18 cellular contexts compared by ENCODE assay signal in genomic region chr16:13136896-13137295, GRCh38.
DNase-seq lines count a peak whose midpoint lies in the region; TF ChIP-seq lines count a peak whose summit lies in the region.
"Had no signal": no experiment of that assay in that cellular context is flagged by ENCODE, and none has a peak within 500 bp of the region (broad histone marks: within the 10 kb centered on the region; RNA-seq: fewer than 3 reads in every experiment).

No MANE protein-coding gene starts in this region.

- H3K36me3 ChIP-seq in mammary epithelial cell (ENCODE audit: insufficient read depth, low read length) = no peaks in the 10 kb centered on the region
- H3K36me3 ChIP-seq in right atrium auricular region = no peaks in the 10 kb centered on the region
- H3K36me3 ChIP-seq: BE2C had no signal

- peak overlapping the region; percentile 17 for H3K27ac ChIP-seq in mammary epithelial cell (ENCODE audit: insufficient read depth, low read depth, low read length)
- H3K27ac ChIP-seq in right atrium auricular region = no peak overlapping the region

- intact Hi-C loops in mammary epithelial cell (cut with micrococcal nuclease) = no loop called here

- CTCF ChIA-PET in mammary epithelial cell (lab: Charles Lee; ENCODE audit: low non-redundant PET) (no interaction called here), HEK293T (lab: Yijun Ruan, JAX) (no interaction called here)

- H4K20me1 ChIP-seq in mammary epithelial cell (ENCODE audit: insufficient read depth, low read length) = no peaks in the 10 kb centered on the region

- 2% methylated on average over 3 of the region's 3 CpGs for WGBS in mammary epithelial cell (ENCODE audit: low coverage, missing lambda C conversion rate)

- TF ChIP-seq CTCF in mammary epithelial cell (conservative IDR thresholded peaks at IDR 0.05 in 1 of 2, IDR thresholded peaks at IDR 0.05 in 1 of 2; ENCODE audit: extremely low read depth in 1 of 2, insufficient read depth in 1 of 2, low read depth in 1 of 2, low read length in 2 of 2) (no peak), right atrium auricular region (IDR thresholded peaks at IDR 0.05) (no peak)

- dilution Hi-C loops in mammary epithelial cell (cut with HindIII; ENCODE audit: low sequenced_read_pairs) = no loop called here

- H2AFZ ChIP-seq in mammary epithelial cell (ENCODE audit: low read depth, low read length) = peak overlapping the region; percentile 2

- in situ Hi-C loops in mammary epithelial cell (cut with MboI; ENCODE audit: low sequenced_read_pairs in 2 of 2) = no loop called here

- no TSS peak for BruUV-seq in mammary epithelial cell (replicated peaks; lab: Mats Ljungman, UMichigan)

- H3K4me1 ChIP-seq in mammary epithelial cell (ENCODE audit: insufficient read depth, low read length) = peaks cover 37% of the 10 kb centered on the region
- H3K4me1 ChIP-seq in right atrium auricular region = no peaks in the 10 kb centered on the region
- H3K4me1 ChIP-seq: BE2C had no signal

- H3K9ac ChIP-seq in mammary epithelial cell (ENCODE audit: insufficient read depth, low read length) = no peak overlapping the region

- H3K9me3 ChIP-seq in mammary epithelial cell (replicated peaks; ENCODE audit: insufficient read depth, low read length) = peaks cover 5% of the 10 kb centered on the region
- peaks cover 0 to 3% of the 10 kb centered on the region in 2 donors for H3K9me3 ChIP-seq in right atrium auricular region
- H3K9me3 ChIP-seq: BE2C had no signal

- peaks cover 7% of the 10 kb centered on the region for H3K79me2 ChIP-seq in mammary epithelial cell (ENCODE audit: insufficient read depth, low read length)

- H3K4me2 ChIP-seq in mammary epithelial cell (ENCODE audit: insufficient read depth, low read depth, low read length) = peak overlapping the region; percentile 58

- POLR2A ChIA-PET in HEK293T (lab: Yijun Ruan, JAX) = no interaction called here

- DNase-seq in DMS 273 treated with DMSO at 0.1 percent for 48 hours (lab: John Stamatoyannopoulos, UW) = peak; percentile 59
- DNase-seq in NCI-H446 treated with DMSO at 0.1 percent for 48 hours (lab: John Stamatoyannopoulos, UW) = peak; percentile 76
- peak; percentile 88 for DNase-seq in mammary epithelial cell
- DNase-seq in kidney tubule cell (ENCODE audit: low spot score) = peak; percentile 30
- DNase-seq in SHP77 (lab: John Stamatoyannopoulos, UW) = no peak
- no peak for DNase-seq in right atrium auricular region (ENCODE audit: low spot score)
- no peak for DNase-seq in HEK293T (ENCODE audit: extremely low spot score)
- DNase-seq: ACHN; BE2C; C1 segment of cervical spinal cord; CD4-positive, CD25-positive, alpha-beta regulatory T cell; CD8-positive, alpha-beta memory T cell; COR-L47; DMS153; DMS79; GDM1; GOT3; H7 had no signal

- no peaks in the 10 kb centered on the region for H3K27me3 ChIP-seq in mammary epithelial cell (ENCODE audit: insufficient read depth, low read length)
- no peaks in the 10 kb centered on the region for H3K27me3 ChIP-seq in right atrium auricular region
- H3K27me3 ChIP-seq: BE2C had no signal

- H3K4me3 ChIP-seq in mammary epithelial cell (replicated peaks in 1 of 3; ENCODE audit: insufficient read depth in 1 of 3, low read depth in 2 of 3, low read length in 3 of 3) (no peak overlapping the region), right atrium auricular region (no peak overlapping the region)

TF ChIP-seq in HEK293T, 16 proteins besides CTCF, POLR2A, EP300 and RAD21:
- TF ChIP-seq TARDBP (IDR thresholded peaks at IDR 0.05) = no peak
- TF ChIP-seq BHLHE40 (IDR thresholded peaks at IDR 0.05; ENCODE audit: borderline replicate concordance) = no peak
- no peak for TF ChIP-seq L3MBTL2 (conservative IDR thresholded peaks at IDR 0.05)
- no peak for TF ChIP-seq FOXK2 (IDR thresholded peaks at IDR 0.05)
- no peak for TF ChIP-seq SUZ12 (IDR thresholded peaks at IDR 0.05)
- no peak for TF ChIP-seq HDGF (IDR thresholded peaks at IDR 0.05; ENCODE audit: borderline replicate concordance)
- no peak for TF ChIP-seq CTBP1 (IDR thresholded peaks at IDR 0.05; ENCODE audit: borderline replicate concordance)
- TF ChIP-seq ARNT (IDR thresholded peaks at IDR 0.05) = no peak
- no peak for TF ChIP-seq PKNOX1 (IDR thresholded peaks at IDR 0.05)
- no peak for TF ChIP-seq NFRKB (IDR thresholded peaks at IDR 0.05)
- TF ChIP-seq ELF4 (IDR thresholded peaks at IDR 0.05) = no peak
- TF ChIP-seq FOXM1 (IDR thresholded peaks at IDR 0.05; ENCODE audit: borderline replicate concordance) = no peak
- TF ChIP-seq FOXA1 (IDR thresholded peaks at IDR 0.05) = no peak
- TF ChIP-seq SP1 (IDR thresholded peaks at IDR 0.05) = no peak
- TF ChIP-seq LEF1 (IDR thresholded peaks at IDR 0.05; ENCODE audit: borderline replicate concordance) = no peak

Comparison
In these comparisons a context has a peak if more than half of its experiments do, and no peak if none do; other contexts are left out.
1. DNase-seq: peak in DMS 273 treated with DMSO at 0.1 percent for 48 hours (single experiment), NCI-H446 treated with DMSO at 0.1 percent for 48 hours (single experiment), mammary epithelial cell (single experiment) and kidney tubule cell (single experiment); none in SHP77 (0 of 2), right atrium auricular region (single experiment) and HEK293T (single experiment).